10 cellular contexts compared by ENCODE assay signal in the genomic region with DNA sequence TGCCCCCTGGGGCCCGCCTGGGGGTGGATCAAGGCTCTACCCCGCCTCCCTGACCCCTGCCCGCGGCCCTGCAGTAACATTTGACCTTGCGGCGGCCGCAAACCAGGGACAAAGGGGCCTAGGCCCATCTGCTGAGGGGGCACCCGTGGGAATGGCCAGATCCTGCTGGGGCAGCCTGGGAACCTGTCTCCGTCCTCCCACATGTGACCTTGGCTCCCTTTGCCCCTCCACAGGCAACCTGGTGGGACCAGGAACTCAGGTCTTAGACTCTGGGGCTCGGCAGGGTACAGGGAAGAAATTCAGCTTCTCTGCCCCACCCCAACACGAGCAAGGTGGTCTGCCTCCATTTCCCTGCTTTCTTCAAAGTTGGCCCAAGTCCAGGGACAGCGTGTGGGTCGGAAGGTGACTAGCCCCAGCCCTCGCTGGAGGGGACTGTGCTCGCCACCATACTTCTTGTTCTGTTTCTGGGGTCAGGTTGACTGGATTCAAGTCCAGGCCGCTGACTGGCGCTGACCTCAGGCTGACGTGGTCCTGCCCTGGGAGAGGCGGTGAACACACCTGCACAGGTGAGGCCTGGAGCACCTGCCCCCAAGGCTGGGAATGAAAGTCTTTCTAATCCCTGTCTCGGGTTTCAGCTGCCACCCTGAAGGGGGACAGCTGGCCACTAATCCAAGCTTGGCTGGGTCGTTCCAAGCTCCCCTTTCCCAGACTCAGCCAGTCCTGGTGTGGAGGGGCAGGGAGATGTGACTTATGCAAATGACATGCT.
DNase-seq lines count a peak whose midpoint lies in the region; ATAC-seq lines count a peak whose summit lies in the region.
"Had no signal": no experiment of that assay in that cellular context is flagged by ENCODE, and none has a peak within 500 bp of the region (broad histone marks: within the 10 kb centered on the region; RNA-seq: fewer than 3 reads in every experiment).

No MANE protein-coding gene starts in this region.

- no peaks in the 10 kb centered on the region for H3K36me3 ChIP-seq in BLaER1 treated with 17β-estradiol and CSF1 and Interleukin-3, amounts not matched to agents 10 nM and 100 nM
- peaks cover 5% of the 10 kb centered on the region for H3K36me3 ChIP-seq in iPS-15b (ENCODE audit: control insufficient read depth, insufficient read depth, low read length)
- H3K36me3 ChIP-seq: vagina had no signal

- peak overlapping the region in 2 of 11 experiments; percentile 8 to 17; a peak in 1 of 22 replicates for H3K9ac ChIP-seq in BLaER1 treated with 17β-estradiol and CSF1 and Interleukin-3, amounts not matched to agents 10 nM and 100 nM
- H3K9ac ChIP-seq in iPS-15b (ENCODE audit: low read depth, low read length): peak overlapping the region; percentile 49

- ATAC-seq in GM21786 (IDR thresholded peaks at IDR 0.05; ENCODE audit: unreplicated experiment) (no peak), GM21576 (IDR thresholded peaks at IDR 0.05; ENCODE audit: unreplicated experiment) (no peak)
- ATAC-seq: activated T-cell treated with anti-CD3 and anti-CD28 coated beads, Interleukin-2, amount 50 U/mL, for 72 hours had no signal

- DNase-seq in NCI-H2107 treated with DMSO at 0.1 percent for 48 hours (lab: John Stamatoyannopoulos, UW; ENCODE audit: unreplicated experiment): peak; percentile 56
- DNase-seq in AG08396 (ENCODE audit: low spot score): no peak
- DNase-seq: activated T-cell treated with anti-CD3 and anti-CD28 coated beads, Interleukin-2, amount 50 U/mL, for 72 hours; dorsolateral prefrontal cortex; stimulated activated CD4-positive, alpha-beta T cell treated with anti-CD3 and anti-CD28 coated beads, Interleukin-2, amount 100 ng/mL, for 24 hours had no signal

- H4K20me1 ChIP-seq in BLaER1 treated with 17β-estradiol and CSF1 and Interleukin-3, amounts not matched to agents 10 nM and 100 nM: peaks cover 0 to 19% (median 8%) of the 10 kb centered on the region in 11 experiments; a peak in 18 of 22 replicates

- H3K4me1 ChIP-seq in BLaER1 treated with 17β-estradiol and CSF1 and Interleukin-3, amounts not matched to agents 10 nM and 100 nM: peaks cover 22 to 45% (median 37%) of the 10 kb centered on the region in 10 experiments
- H3K4me1 ChIP-seq in iPS-15b (ENCODE audit: control insufficient read depth, insufficient read depth, low read length): peaks cover 19% of the 10 kb centered on the region

- no peaks in the 10 kb centered on the region for H3K9me3 ChIP-seq in BLaER1 treated with 17β-estradiol and CSF1 and Interleukin-3, amounts not matched to agents 10 nM and 100 nM (replicated peaks in 1 of 11)
- no peaks in the 10 kb centered on the region for H3K9me3 ChIP-seq in iPS-15b (ENCODE audit: control insufficient read depth, insufficient read depth, low read length)
- H3K9me3 ChIP-seq: vagina had no signal

- H3K4me3 ChIP-seq in BLaER1 treated with 17β-estradiol and CSF1 and Interleukin-3, amounts not matched to agents 10 nM and 100 nM: no peak overlapping the region
- H3K4me3 ChIP-seq in iPS-15b (ENCODE audit: low read depth, low read length): peak overlapping the region; percentile 36
- H3K4me3 ChIP-seq: dorsolateral prefrontal cortex, vagina had no signal

- no peaks in the 10 kb centered on the region for H3K27me3 ChIP-seq in BLaER1 treated with 17β-estradiol and CSF1 and Interleukin-3, amounts not matched to agents 10 nM and 100 nM
- no peaks in the 10 kb centered on the region for H3K27me3 ChIP-seq in iPS-15b (ENCODE audit: control insufficient read depth, insufficient read depth, low read length)
- H3K27me3 ChIP-seq: dorsolateral prefrontal cortex, vagina had no signal

- H3K27ac ChIP-seq in BLaER1 treated with 17β-estradiol and CSF1 and Interleukin-3, amounts not matched to agents 10 nM and 100 nM: peak overlapping the region in 4 of 11 experiments; percentile 2 to 91 (median 50); a peak in 4 of 22 replicates
- H3K27ac ChIP-seq: vagina had no signal

- peak overlapping the region in 8 of 11 experiments; percentile 15 to 97 (median 92); a peak in 11 of 22 replicates for H3K4me2 ChIP-seq in BLaER1 treated with 17β-estradiol and CSF1 and Interleukin-3, amounts not matched to agents 10 nM and 100 nM
